20 cellular contexts compared by ENCODE assay signal in genomic region chr2:223856021-223856420, GRCh38. TPM values are rescaled to one million over a fixed set of nuclear protein-coding genes. Genes with fewer than 3 reads are reported as not detected.
DNase-seq lines count a peak whose midpoint lies in the region; ATAC-seq, FAIRE-seq and TF ChIP-seq lines count a peak whose summit lies in the region.
"Had no signal": no experiment of that assay in that cellular context is flagged by ENCODE, and none has a peak within 500 bp of the region (broad histone marks: within the 10 kb centered on the region; RNA-seq: fewer than 3 reads in every experiment).

No MANE protein-coding gene starts in this region.

- H3K14ac ChIP-seq in IMR-90 (replicated peaks; ENCODE audit: low read depth, low read length) (no peak overlapping the region), mesenchymal stem cell (ENCODE audit: low read length in 2 of 2) (no peak overlapping the region)

- no peak overlapping the region for H2BK12ac ChIP-seq in mesenchymal stem cell (ENCODE audit: low read length in 2 of 2)

- no peaks in the 10 kb centered on the region for H3K9me3 Mint-ChIP-seq in astrocyte (ENCODE audit: unreplicated experiment)
- peaks cover 4% of the 10 kb centered on the region for H3K9me3 Mint-ChIP-seq in activated T-helper 2 cell treated with anti-CD3 and anti-CD28 coated beads, Interferon-gamma antibody, Interleukin-2, Interleukin-4, amounts not matched to agents 10 μg/mL and 5 μg/mL and 100 μg/mL, durations not matched to agents 14 hours and 24 hours and 36 hours

- H3K27me3 ChIP-seq in IMR-90 (ENCODE audit: control insufficient read depth, insufficient read depth, low read length) (no peaks in the 10 kb centered on the region), astrocyte (ENCODE audit: insufficient read depth, low read length) (no peaks in the 10 kb centered on the region), mesenchymal stem cell (ENCODE audit: control insufficient read depth in 1 of 2, insufficient read depth in 1 of 2, low read length in 2 of 2) (no peaks in the 10 kb centered on the region)
- H3K27me3 ChIP-seq: Peyer's patch, SJSA1 had no signal

- CTCF ChIA-PET in IMR-90 (lab: Yijun Ruan, JAX) = interaction anchor here (0.6 kb wide), 1 partner anchor 981 kb away, joined by 3 read pairs; no protein-coding TSS in a partner anchor

- H4K8ac ChIP-seq in IMR-90 (ENCODE audit: low read depth in 2 of 2, low read length in 2 of 2) (0 out of 4 replicates have a peak overlapping the region, but pooled peaks of 1 of the 2 experiments have one; percentile 4), mesenchymal stem cell (ENCODE audit: low read length) (no peak overlapping the region)

- peak overlapping the region; percentile 41 for H2BK5ac ChIP-seq in IMR-90 (ENCODE audit: low read depth, low read length, poor library complexity, severe bottlenecking)
- H2BK5ac ChIP-seq in mesenchymal stem cell (ENCODE audit: low read depth, low read length, poor library complexity, severe bottlenecking) = no peak overlapping the region

- H2AK5ac ChIP-seq in IMR-90 (ENCODE audit: low read depth, low read length) = no peak overlapping the region
- no peak overlapping the region for H2AK5ac ChIP-seq in mesenchymal stem cell (ENCODE audit: low read length, severe bottlenecking)

- 0 out of 2 replicates have a peak, but pooled peaks cover under 1% of the 10 kb centered on the region for H4K20me1 ChIP-seq in IMR-90 (ENCODE audit: insufficient read depth, low read length)
- H4K20me1 ChIP-seq in astrocyte (ENCODE audit: insufficient read depth, low read length) = no peaks in the 10 kb centered on the region

- WGBS in IMR-90 (ENCODE audit: extremely low coverage in 2 of 2, insufficient read length in 1 of 2), 2 experiments = no CpG with 5 or more reads among the region's 2 CpGs
- WGBS in mesenchymal stem cell = 88% methylated on average over 1 of the region's 2 CpGs

- H3K4me1 Mint-ChIP-seq in astrocyte (ENCODE audit: low read depth, unreplicated experiment) = peaks cover 10% of the 10 kb centered on the region
- H3K4me1 Mint-ChIP-seq in activated T-helper 2 cell treated with anti-CD3 and anti-CD28 coated beads, Interferon-gamma antibody, Interleukin-2, Interleukin-4, amounts not matched to agents 10 μg/mL and 5 μg/mL and 100 μg/mL, durations not matched to agents 14 hours and 24 hours and 36 hours (ENCODE audit: low read depth) = peaks cover 18% of the 10 kb centered on the region

- no peak overlapping the region for H3K4me3 ChIP-seq in IMR-90 (ENCODE audit: insufficient read depth, low read depth, low read length)
- no peak overlapping the region for H3K4me3 ChIP-seq in astrocyte (ENCODE audit: insufficient read depth, low read depth, low read length)
- no peak overlapping the region for H3K4me3 ChIP-seq in mesenchymal stem cell (ENCODE audit: insufficient read depth in 1 of 2, low read depth in 1 of 2, low read length in 2 of 2)
- H3K4me3 ChIP-seq: Peyer's patch, SJSA1 had no signal

- TF ChIP-seq CTCF in IMR-90 (conservative IDR thresholded peaks at IDR 0.05; ENCODE audit: low read depth, low read length) = no peak
- TF ChIP-seq CTCF in astrocyte (IDR thresholded peaks at IDR 0.05; ENCODE audit: insufficient read depth, low read depth, low read length) = no peak

- no peak overlapping the region for H2AFZ ChIP-seq in IMR-90 (replicated peaks; ENCODE audit: low read length, poor library complexity)
- no peak overlapping the region for H2AFZ ChIP-seq in astrocyte (ENCODE audit: low read depth, low read length)
- H2AFZ ChIP-seq in mesenchymal stem cell (ENCODE audit: low read depth, low read length) = no peak overlapping the region

- H3K9me1 ChIP-seq in IMR-90 (ENCODE audit: insufficient read depth, low read length) = peaks cover 5% of the 10 kb centered on the region

- in situ Hi-C loops in IMR-90 (cut with MboI; ENCODE audit: low sequenced_read_pairs) = no loop called here

- H3K9me3 ChIP-seq in IMR-90 (ENCODE audit: control insufficient read depth, insufficient read depth, low read length) (no peaks in the 10 kb centered on the region), astrocyte (ENCODE audit: insufficient read depth, low read depth, low read length) (no peaks in the 10 kb centered on the region), mesenchymal stem cell (ENCODE audit: control insufficient read depth, low read length) (no peaks in the 10 kb centered on the region)
- H3K9me3 ChIP-seq: Peyer's patch, SJSA1 had no signal

- intact Hi-C loops in IMR-90 (cut with micrococcal nuclease) = no loop called here
- intact Hi-C loops in activated T-helper 2 cell treated with anti-CD3 and anti-CD28 coated beads, Interferon-gamma antibody, Interleukin-2, Interleukin-4, amounts not matched to agents 10 μg/mL and 5 μg/mL and 100 μg/mL, durations not matched to agents 14 hours and 24 hours and 36 hours (cut with micrococcal nuclease) = no loop called here

- H3K18ac ChIP-seq in IMR-90 (ENCODE audit: low read depth, low read length) (no peak overlapping the region), mesenchymal stem cell (ENCODE audit: low read depth in 1 of 2, low read length in 2 of 2) (no peak overlapping the region)

- H3K9ac ChIP-seq in IMR-90 (ENCODE audit: low read depth, low read length) (no peak overlapping the region), astrocyte (ENCODE audit: low read length) (no peak overlapping the region), mesenchymal stem cell (ENCODE audit: low read length) (no peak overlapping the region)

- H2BK20ac ChIP-seq in IMR-90 (ENCODE audit: low read depth, low read length) = no peak overlapping the region

- H3K27me3 Mint-ChIP-seq in astrocyte (ENCODE audit: low read depth, unreplicated experiment) = no peaks in the 10 kb centered on the region
- no peaks in the 10 kb centered on the region for H3K27me3 Mint-ChIP-seq in activated T-helper 2 cell treated with anti-CD3 and anti-CD28 coated beads, Interferon-gamma antibody, Interleukin-2, Interleukin-4, amounts not matched to agents 10 μg/mL and 5 μg/mL and 100 μg/mL, durations not matched to agents 14 hours and 24 hours and 36 hours (ENCODE audit: low read depth)

- no peak overlapping the region for H4K5ac ChIP-seq in IMR-90 (ENCODE audit: low read depth, low read length)

- peaks cover 9% of the 10 kb centered on the region for H3K4me1 ChIP-seq in IMR-90 (ENCODE audit: control insufficient read depth, insufficient read depth, low read length)
- peaks cover 15% of the 10 kb centered on the region for H3K4me1 ChIP-seq in astrocyte (ENCODE audit: insufficient read depth, low read length)
- peaks cover 1% of the 10 kb centered on the region for H3K4me1 ChIP-seq in mesenchymal stem cell (ENCODE audit: control insufficient read depth, insufficient read depth, low read depth, low read length)

- TF ChIP-seq POLR2A in IMR-90 (IDR thresholded peaks at IDR 0.05; ENCODE audit: low read depth, low read length) = no peak

- H3K4me2 ChIP-seq in IMR-90 (ENCODE audit: low read depth, low read length) (no peak overlapping the region), astrocyte (ENCODE audit: low read length) (peak overlapping the region; percentile 35), mesenchymal stem cell (ENCODE audit: low read length, poor library complexity, severe bottlenecking) (no peak overlapping the region)

- H2AK9ac ChIP-seq in IMR-90 (replicated peaks; ENCODE audit: low read depth, low read length, poor library complexity) = no peak overlapping the region

- no peak overlapping the region for H3K27ac ChIP-seq in IMR-90 (ENCODE audit: insufficient read depth, low read length)
- no peak overlapping the region for H3K27ac ChIP-seq in astrocyte (ENCODE audit: low read depth, low read length)
- no peak overlapping the region for H3K27ac ChIP-seq in mesenchymal stem cell (ENCODE audit: low read length, poor library complexity, severe bottlenecking)
- H3K27ac ChIP-seq: Peyer's patch, SJSA1 had no signal

- H3K79me2 ChIP-seq in astrocyte (ENCODE audit: insufficient read depth, low read length) = no peaks in the 10 kb centered on the region

- H3K79me1 ChIP-seq in IMR-90 (ENCODE audit: low read depth in 1 of 2, low read length in 2 of 2) (no peaks in the 10 kb centered on the region), mesenchymal stem cell (replicated peaks; ENCODE audit: low read length, poor library complexity, severe bottlenecking) (no peaks in the 10 kb centered on the region)

- H3K4me3 Mint-ChIP-seq in astrocyte (ENCODE audit: unreplicated experiment) = no peak overlapping the region
- no peak overlapping the region for H3K4me3 Mint-ChIP-seq in activated T-helper 2 cell treated with anti-CD3 and anti-CD28 coated beads, Interferon-gamma antibody, Interleukin-2, Interleukin-4, amounts not matched to agents 10 μg/mL and 5 μg/mL and 100 μg/mL, durations not matched to agents 14 hours and 24 hours and 36 hours (ENCODE audit: low read depth)
- H3K4me3 Mint-ChIP-seq: CD14-positive monocyte, H9 had no signal

- no peak overlapping the region for H2BK120ac ChIP-seq in IMR-90 (ENCODE audit: low read depth, low read length)
- no peak overlapping the region for H2BK120ac ChIP-seq in mesenchymal stem cell (ENCODE audit: low read depth, low read length)

- peak; percentile 35 for DNase-seq in IMR-90
- DNase-seq in astrocyte (ENCODE audit: low read depth) = no peak
- DNase-seq in islet precursor cell = peak; percentile 14
- no peak for DNase-seq in activated T-helper 2 cell treated with anti-CD3 and anti-CD28 coated beads, Interferon-gamma antibody, Interleukin-2, Interleukin-4, amounts not matched to agents 10 μg/mL and 5 μg/mL and 100 μg/mL, durations not matched to agents 14 hours and 24 hours and 36 hours (ENCODE audit: low spot score)
- DNase-seq in activated CD4-positive, alpha-beta T cell treated with anti-CD3 and anti-CD28 coated beads for 4 hours = no peak
- no peak for DNase-seq in mesenchymal stem cell
- no peak for DNase-seq in mesenteric fat pad (ENCODE audit: low spot score)
- DNase-seq: DMS 273 treated with DMSO at 0.1 percent for 48 hours, DND-41, H9, MM.1S, NCI-H1092, NCI-H1436 treated with DMSO at 0.1 percent for 48 hours, NCI-H2029, NCI-H526 had no signal

- peaks cover 4% of the 10 kb centered on the region; the same call in 1 of the 2 replicates for H3K36me3 ChIP-seq in IMR-90 (ENCODE audit: control insufficient read depth, insufficient read depth, low read length)
- H3K36me3 ChIP-seq in astrocyte (ENCODE audit: insufficient read depth, low read length) = peaks cover 5% of the 10 kb centered on the region
- peaks cover 0 to 35% of the 10 kb centered on the region in 2 experiments for H3K36me3 ChIP-seq in mesenchymal stem cell (ENCODE audit: control insufficient read depth in 1 of 2, insufficient read depth in 2 of 2, low read depth in 1 of 2, low read length in 2 of 2)

- H3K27ac Mint-ChIP-seq in astrocyte (ENCODE audit: unreplicated experiment) = no peak overlapping the region
- no peak overlapping the region for H3K27ac Mint-ChIP-seq in activated T-helper 2 cell treated with anti-CD3 and anti-CD28 coated beads, Interferon-gamma antibody, Interleukin-2, Interleukin-4, amounts not matched to agents 10 μg/mL and 5 μg/mL and 100 μg/mL, durations not matched to agents 14 hours and 24 hours and 36 hours
- H3K27ac Mint-ChIP-seq: H9 had no signal

- peak; percentile 12; the same call in 1 of the 2 replicates for ATAC-seq in IMR-90 (ENCODE audit: low read depth)

- no peak overlapping the region for H4K91ac ChIP-seq in IMR-90 (ENCODE audit: insufficient read depth, low read depth, low read length)
- no peak overlapping the region for H4K91ac ChIP-seq in mesenchymal stem cell (ENCODE audit: low read length)

- POLR2A ChIA-PET in IMR-90 (lab: Charles Lee; ENCODE audit: unreplicated experiment) = no interaction called here

- dilution Hi-C loops in IMR-90 (cut with HindIII; ENCODE audit: low sequenced_read_pairs, unreplicated experiment) = no loop called here

- H2BK15ac ChIP-seq in IMR-90 (ENCODE audit: low read depth, low read length) (no peak overlapping the region), mesenchymal stem cell (ENCODE audit: low read depth, poor library complexity, severe bottlenecking) (no peak overlapping the region)

- H3K4ac ChIP-seq in IMR-90 (ENCODE audit: low read depth, low read length) = 0 out of 2 replicates have a peak overlapping the region, but pooled peaks have one; percentile 15
- no peak overlapping the region for H3K4ac ChIP-seq in mesenchymal stem cell (ENCODE audit: low read depth in 1 of 2, low read length in 2 of 2)

- H3K56ac ChIP-seq in IMR-90 (ENCODE audit: extremely low read depth, insufficient read depth, low read length) = no peak overlapping the region

- BruUV-seq in IMR-90 (replicated peaks; lab: Mats Ljungman, UMichigan) = no TSS peak

- no peak for TF ChIP-seq RAD21 in IMR-90 (IDR thresholded peaks at IDR 0.05; ENCODE audit: low read length)

- no peak for FAIRE-seq in astrocyte (lab: Jason Lieb, UNC)
- FAIRE-seq: G401.6, HTR-8/SVneo had no signal

- peaks cover 11% of the 10 kb centered on the region for H3K36me3 Mint-ChIP-seq in astrocyte (ENCODE audit: low read depth, unreplicated experiment)
- peaks cover 24% of the 10 kb centered on the region for H3K36me3 Mint-ChIP-seq in activated T-helper 2 cell treated with anti-CD3 and anti-CD28 coated beads, Interferon-gamma antibody, Interleukin-2, Interleukin-4, amounts not matched to agents 10 μg/mL and 5 μg/mL and 100 μg/mL, durations not matched to agents 14 hours and 24 hours and 36 hours (ENCODE audit: low read depth)

- H3K23ac ChIP-seq in IMR-90 (ENCODE audit: low read depth, low read length) = no peak overlapping the region
- H3K23ac ChIP-seq in mesenchymal stem cell (ENCODE audit: low read length in 2 of 2) = no peak overlapping the region

RNA-seq across cellular contexts. Expression of gene AP1S3, which starts 18.6 kb away (rescaled TPM):
- total RNA-seq in IMR-90 (2012; rRNA removed) = 2.5 and 5.8 TPM in 2 replicates
- 3.1 and 4.1 TPM in 2 replicates for polyA plus RNA-seq in IMR-90 (2012; rRNA removed)
- polyA plus RNA-seq in IMR-90 (2012; cell fraction: cytosol; rRNA removed) = 0.96 and 1.0 TPM in 2 replicates
- polyA plus RNA-seq in IMR-90 (2012; cell fraction: nucleus; rRNA removed; ENCODE audit: low replicate concordance) = 0.47 and 1.4 TPM in 2 replicates
- 11.1 and 14.3 TPM in 2 replicates for total RNA-seq in astrocyte
- 12.7 and 13.9 TPM in 2 replicates for total RNA-seq in activated T-helper 2 cell treated with anti-CD3 and anti-CD28 coated beads, Interferon-gamma antibody, Interleukin-2, Interleukin-4, amounts not matched to agents 10 μg/mL and 5 μg/mL and 100 μg/mL, durations not matched to agents 14 hours and 24 hours and 36 hours
- polyA plus RNA-seq in mesenchymal stem cell (2013, experiment 1 of 2) = 2.3 TPM
- polyA plus RNA-seq in mesenchymal stem cell (2013, experiment 2 of 2) = 1.9 TPM
- total RNA-seq in mesenteric fat pad = 0.61 TPM

Comparison
In these comparisons a context has a peak if more than half of its experiments do, and no peak if none do; other contexts are left out.
1. DNase-seq: peak in IMR-90 (single experiment) and islet precursor cell (single experiment); none in astrocyte (single experiment), activated T-helper 2 cell treated with anti-CD3 and anti-CD28 coated beads, Interferon-gamma antibody, Interleukin-2, Interleukin-4, amounts not matched to agents 10 μg/mL and 5 μg/mL and 100 μg/mL, durations not matched to agents 14 hours and 24 hours and 36 hours (single experiment), activated CD4-positive, alpha-beta T cell treated with anti-CD3 and anti-CD28 coated beads for 4 hours (0 of 2), mesenchymal stem cell (single experiment) and mesenteric fat pad (single experiment).